ENCODE assay signal across 8 cellular contexts in the genomic region with DNA sequence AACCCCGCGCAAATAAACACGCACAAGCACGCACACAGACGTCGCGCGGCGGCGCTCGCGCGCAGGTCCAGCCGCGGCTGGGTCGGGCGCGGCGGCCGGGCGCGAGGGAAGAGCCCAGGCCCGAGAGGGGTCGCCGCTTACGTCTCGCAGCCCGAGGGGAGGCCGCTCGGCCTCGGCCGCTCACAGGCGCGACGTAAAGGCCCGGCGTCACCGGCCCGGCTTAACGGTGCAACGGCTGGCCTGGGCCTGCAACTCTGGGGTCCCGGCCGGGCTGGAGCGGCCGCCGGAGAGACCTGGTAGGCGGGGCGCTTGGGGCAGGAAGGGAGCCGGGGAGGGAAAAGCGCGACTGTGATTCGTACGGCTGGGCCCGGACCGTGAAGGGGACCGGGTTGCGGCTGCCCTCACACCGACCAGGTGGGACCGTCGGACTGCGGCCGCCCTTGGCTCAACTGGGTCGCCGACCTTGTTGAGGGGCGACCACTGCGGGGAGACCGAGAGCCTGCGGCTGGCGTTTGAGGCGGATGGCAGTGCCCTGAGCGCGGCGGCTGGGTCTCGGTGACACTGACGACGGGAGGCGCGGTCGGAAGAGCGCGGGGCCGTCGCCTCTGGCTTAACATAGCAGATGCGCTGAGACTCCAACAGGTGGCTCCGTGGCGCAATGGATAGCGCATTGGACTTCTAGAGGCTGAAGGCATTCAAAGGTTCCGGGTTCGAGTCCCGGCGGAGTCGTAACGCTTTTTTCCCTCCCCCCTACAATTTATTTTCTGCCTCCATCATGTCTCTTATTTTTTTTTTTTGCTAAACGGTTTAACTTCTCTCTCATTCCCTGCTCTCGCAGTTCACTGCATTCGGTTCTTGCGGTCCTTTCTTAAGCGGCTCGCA. TPM values are rescaled to one million over a fixed set of nuclear protein-coding genes. Genes with fewer than 3 reads are reported as not detected.
DNase-seq lines count a peak whose midpoint lies in the region; ATAC-seq and TF ChIP-seq lines count a peak whose summit lies in the region.

No MANE protein-coding gene starts in this region.

- no peak overlapping the region for H2BK15ac ChIP-seq in H9 (ENCODE audit: low read depth, low read length)

- TF ChIP-seq CTCF in H9 (conservative IDR thresholded peaks at IDR 0.05) (no peak; the same call in 2 of the 3 replicates), Loucy (conservative IDR thresholded peaks at IDR 0.05; ENCODE audit: low read length) (peak; percentile 29), RWPE1 (conservative IDR thresholded peaks at IDR 0.05; ENCODE audit: low read depth) (no peak), fibroblast of villous mesenchyme (IDR thresholded peaks at IDR 0.05; ENCODE audit: insufficient read depth, low read depth, low read length) (no peak), neural cell (IDR thresholded peaks at IDR 0.05; ENCODE audit: poor library complexity, severe bottlenecking) (peak; percentile 6)

- no peak overlapping the region for H2BK20ac ChIP-seq in H9 (ENCODE audit: low read depth, low read length, poor library complexity, severe bottlenecking)

- no peak overlapping the region for H4K8ac ChIP-seq in H9 (replicated peaks; ENCODE audit: insufficient read length, low read depth, low read length)

- CTCF ChIA-PET in RWPE1 (lab: Yijun Ruan, JAX) = interaction anchor here (0.6 to 1.7 kb wide), 3 partner anchors 31 to 400 kb away, joined by 3 to 8 read pairs (median 5); no protein-coding TSS in a partner anchor

- no peaks in the 10 kb centered on the region for H3F3A ChIP-seq in Loucy (ENCODE audit: low read depth)
- H3F3A ChIP-seq in neural cell (ENCODE audit: insufficient read depth, low read length, poor library complexity, severe bottlenecking) = peaks cover 18% of the 10 kb centered on the region

- H3K4me1 ChIP-seq in H9 (ENCODE audit: insufficient read depth, low read length) (no peaks in the 10 kb centered on the region), Loucy (ENCODE audit: insufficient read depth, low read length, poor library complexity, severe bottlenecking) (peaks cover 12% of the 10 kb centered on the region)

- H3K9me3 ChIP-seq in H9 (ENCODE audit: control insufficient read depth, low read depth, low read length) (no peaks in the 10 kb centered on the region), Loucy (ENCODE audit: insufficient read depth, low read depth, low read length) (no peaks in the 10 kb centered on the region), neural cell (ENCODE audit: low read length) (no peaks in the 10 kb centered on the region)

- H3K23me2 ChIP-seq in H9 (ENCODE audit: insufficient read length, low read depth, low read length, poor library complexity, severe bottlenecking) = no peaks in the 10 kb centered on the region

- H3K4me3 Mint-ChIP-seq in H9 = peak overlapping the region; percentile 89 to 93
- H3K4me3 Mint-ChIP-seq in stimulated activated naive CD8-positive, alpha-beta T cell treated with anti-CD3 and anti-CD28 coated beads, Interleukin-15, amount 100 ng/mL, for 72 hours = peak overlapping the region; percentile 96 to 100

- peaks cover 18 to 23% of the 10 kb centered on the region in 2 experiments for H3K9me3 Mint-ChIP-seq in H9
- peaks cover 0 to 6% of the 10 kb centered on the region in 2 donors for H3K9me3 Mint-ChIP-seq in stimulated activated naive CD8-positive, alpha-beta T cell treated with anti-CD3 and anti-CD28 coated beads, Interleukin-15, amount 100 ng/mL, for 72 hours

- peaks cover 3% of the 10 kb centered on the region; the same call in 1 of the 2 replicates for H3K27me3 Mint-ChIP-seq in H9 (ENCODE audit: low read depth)
- no peaks in the 10 kb centered on the region for H3K27me3 Mint-ChIP-seq in stimulated activated naive CD8-positive, alpha-beta T cell treated with anti-CD3 and anti-CD28 coated beads, Interleukin-15, amount 100 ng/mL, for 72 hours

- H4K91ac ChIP-seq in H9 (ENCODE audit: insufficient read length, low read depth, low read length) = no peak overlapping the region

- H3K27ac ChIP-seq in H9 (ENCODE audit: insufficient read length, low read depth, low read length) (no peak overlapping the region), RWPE1 (peak overlapping the region; percentile 96), neural cell (ENCODE audit: low read length) (peak overlapping the region; percentile 91)

- WGBS in H9 (ENCODE audit: extremely low coverage, insufficient read length, low lambda C conversion rate) = no CpG with 5 or more reads among the region's 99 CpGs

- H3K79me2 ChIP-seq in H9 (ENCODE audit: insufficient read depth, low read length) (no peaks in the 10 kb centered on the region), Loucy (ENCODE audit: insufficient read depth, low read length) (no peaks in the 10 kb centered on the region), neural cell (replicated peaks; ENCODE audit: insufficient read depth, low read length) (no peaks in the 10 kb centered on the region)

- H3K9me2 ChIP-seq in Loucy (replicated peaks; ENCODE audit: low read depth, low read length) = no peaks in the 10 kb centered on the region
- no peaks in the 10 kb centered on the region for H3K9me2 ChIP-seq in neural cell (ENCODE audit: insufficient read depth, low read length)

- H4K5ac ChIP-seq in H9 (ENCODE audit: insufficient read length, low read depth, low read length) = no peak overlapping the region

- H2BK12ac ChIP-seq in H9 (ENCODE audit: insufficient read length, low read depth, low read length) = no peak overlapping the region

- peak overlapping the region; percentile 80 for H3K18ac ChIP-seq in H9 (ENCODE audit: insufficient read length, low read depth, low read length)

- no peaks in the 10 kb centered on the region for H3K79me1 ChIP-seq in H9 (ENCODE audit: insufficient read depth, low read depth, low read length, poor library complexity, severe bottlenecking)

- H3K4me2 ChIP-seq in H9 (ENCODE audit: insufficient read depth, insufficient read length, low read length) (peak overlapping the region; percentile 77), Loucy (ENCODE audit: low read depth, low read length, poor library complexity, severe bottlenecking) (peak overlapping the region; percentile 78), neural cell (ENCODE audit: low read length) (peak overlapping the region; percentile 53)

- H2BK120ac ChIP-seq in H9 (ENCODE audit: low read depth, low read length, poor library complexity, severe bottlenecking) = no peak overlapping the region

- H3K9ac ChIP-seq in H9 (ENCODE audit: extremely low read depth, insufficient read length, low read length) = peak overlapping the region; percentile 65
- H3K9ac ChIP-seq in Loucy (ENCODE audit: low read depth, low read length, poor library complexity, severe bottlenecking) = peak overlapping the region; percentile 86
- H3K9ac ChIP-seq in neural cell (ENCODE audit: low read length) = peak overlapping the region; percentile 89

- H3K4ac ChIP-seq in H9 (ENCODE audit: low read depth, low read length) = no peak overlapping the region

- H3T11ph ChIP-seq in H9 (ENCODE audit: low read length) = no peak overlapping the region

- H2AFZ ChIP-seq in H9 (ENCODE audit: low read length) = no peak overlapping the region
- H2AFZ ChIP-seq in Loucy (ENCODE audit: low read length) = peak overlapping the region; percentile 97
- peak overlapping the region; percentile 90 for H2AFZ ChIP-seq in neural cell (ENCODE audit: low read depth, low read length)

- H3K14ac ChIP-seq in H9 (ENCODE audit: insufficient read depth, low read length) = peak overlapping the region; percentile 82

- peaks cover 7 to 19% (median 10%) of the 10 kb centered on the region in 3 experiments for H3K36me3 Mint-ChIP-seq in H9 (ENCODE audit: insufficient read depth in 1 of 3, low read depth in 3 of 3)

- peak overlapping the region; percentile 50 to 94 (median 92); a peak in 3 of 7 replicates for H3K27ac Mint-ChIP-seq in H9
- peak overlapping the region; percentile 93 to 100 for H3K27ac Mint-ChIP-seq in stimulated activated naive CD8-positive, alpha-beta T cell treated with anti-CD3 and anti-CD28 coated beads, Interleukin-15, amount 100 ng/mL, for 72 hours

- H4K20me1 ChIP-seq in H9 (ENCODE audit: control insufficient read depth, insufficient read depth, insufficient read length) = no peaks in the 10 kb centered on the region
- no peaks in the 10 kb centered on the region for H4K20me1 ChIP-seq in Loucy (ENCODE audit: insufficient read depth, low read length, poor library complexity, severe bottlenecking)
- H4K20me1 ChIP-seq in neural cell (ENCODE audit: insufficient read depth) = no peaks in the 10 kb centered on the region

- H2AK5ac ChIP-seq in H9 (ENCODE audit: insufficient read length, low read length) = no peak overlapping the region

- H3K36me3 ChIP-seq in Loucy (ENCODE audit: insufficient read depth, low read length) = no peaks in the 10 kb centered on the region
- peaks cover 6% of the 10 kb centered on the region for H3K36me3 ChIP-seq in neural cell (ENCODE audit: insufficient read depth, low read length)

- TF ChIP-seq RAD21 in neural cell (conservative IDR thresholded peaks at IDR 0.05) = no peak

- peak overlapping the region; percentile 99 for H3K4me3 ChIP-seq in Loucy (ENCODE audit: low read length, poor library complexity, severe bottlenecking)
- H3K4me3 ChIP-seq in fibroblast of villous mesenchyme (ENCODE audit: low read depth, low read length) = peak overlapping the region; percentile 80
- H3K4me3 ChIP-seq in neural cell (ENCODE audit: low read length) = peak overlapping the region; percentile 93

- POLR2A ChIA-PET in RWPE1 (lab: Yijun Ruan, JAX; ENCODE audit: low non-redundant PET) = interaction anchor here (0.5 kb wide), 1 partner anchor 207 kb away, joined by 3 read pairs; no protein-coding TSS in a partner anchor

- H3K56ac ChIP-seq in H9 (ENCODE audit: insufficient read length, low read depth, low read length) = no peak overlapping the region

- H2BK5ac ChIP-seq in H9 (ENCODE audit: insufficient read length, low read length) = no peak overlapping the region

- peak; percentile 76 for ATAC-seq in stimulated activated naive CD8-positive, alpha-beta T cell treated with anti-CD3 and anti-CD28 coated beads, Interleukin-15, amount 100 ng/mL, for 72 hours

- H3K27me3 ChIP-seq in H9 (ENCODE audit: insufficient read depth, low read length) = no peaks in the 10 kb centered on the region
- H3K27me3 ChIP-seq in Loucy (ENCODE audit: insufficient read depth, low read length, poor library complexity, severe bottlenecking) = no peaks in the 10 kb centered on the region
- H3K27me3 ChIP-seq in neural cell (ENCODE audit: insufficient read depth, low read depth, low read length) = no peaks in the 10 kb centered on the region

- H3K23ac ChIP-seq in H9 (ENCODE audit: insufficient read length, low read depth, low read length) = no peak overlapping the region

- TF ChIP-seq EP300 in neural cell (conservative IDR thresholded peaks at IDR 0.05; ENCODE audit: poor library complexity, severe bottlenecking) = no peak

- peaks cover 10% of the 10 kb centered on the region in 2 experiments for H3K4me1 Mint-ChIP-seq in H9
- H3K4me1 Mint-ChIP-seq in stimulated activated naive CD8-positive, alpha-beta T cell treated with anti-CD3 and anti-CD28 coated beads, Interleukin-15, amount 100 ng/mL, for 72 hours = peaks cover 28% of the 10 kb centered on the region

- DNase-seq in ELR (ENCODE audit: low read depth) = peak; percentile 88
- peak; percentile 91 for DNase-seq in H9
- DNase-seq in RWPE1 (ENCODE audit: low spot score) = peak; percentile 83
- DNase-seq in activated effector memory CD4-positive, alpha-beta T cell treated with anti-CD3 and anti-CD28 coated beads, Interleukin-2, amount 50 U/mL, for 16 hours = peak; percentile 95
- peak; percentile 89 for DNase-seq in fibroblast of villous mesenchyme (ENCODE audit: low read depth)
- DNase-seq in stimulated activated naive CD8-positive, alpha-beta T cell treated with anti-CD3 and anti-CD28 coated beads, Interleukin-15, amount 100 ng/mL, for 72 hours = peak; percentile 89 to 91

RNA-seq across cellular contexts. Expression of gene DNTTIP2, which starts 31.8 kb away (rescaled TPM):
- 96.0 and 101 TPM in 2 replicates for total RNA-seq in H9 (2021)
- total RNA-seq in fibroblast of villous mesenchyme = 25.1 and 31.5 TPM in 2 replicates
- 25.8 and 43.8 TPM in 2 replicates for polyA plus RNA-seq in neural cell
- 49.4 and 57.5 TPM in 2 replicates for polyA minus RNA-seq in neural cell

Comparison
In these comparisons a context has a peak if more than half of its experiments do, and no peak if none do; other contexts are left out.
1. CTCF ChIP-seq: peak in Loucy (single experiment) and neural cell (single experiment); none in H9 (single experiment), RWPE1 (single experiment) and fibroblast of villous mesenchyme (single experiment).
2. Peak in every context shown above with its lines, with median percentiles within 50 percentile points of each other: DNase-seq, H3K4me2 ChIP-seq, H3K9ac ChIP-seq and H3K4me3 ChIP-seq.